ENCODE assay signal across 8 cellular contexts in the genomic region with DNA sequence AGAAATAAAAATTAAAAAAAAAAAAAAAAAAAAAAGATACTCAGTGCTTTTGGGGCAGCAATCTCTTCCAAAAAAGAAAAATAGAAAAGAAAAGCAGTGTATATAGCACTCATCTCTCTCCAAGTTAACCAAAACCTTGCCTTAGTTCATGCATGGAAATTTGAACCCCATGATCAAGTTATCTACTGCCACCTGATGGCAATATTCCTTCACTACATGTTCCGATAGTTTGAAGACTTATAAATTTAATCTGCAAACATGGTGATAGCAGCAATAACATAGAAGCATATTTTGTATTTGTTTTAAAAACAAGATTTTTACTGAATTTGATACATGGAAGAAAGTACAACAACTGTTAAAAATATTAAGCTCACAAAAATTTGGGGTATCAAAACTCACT. TPM values are rescaled to one million over a fixed set of nuclear protein-coding genes. Genes with fewer than 3 reads are reported as not detected.
DNase-seq lines count a peak whose midpoint lies in the region; ATAC-seq and TF ChIP-seq lines count a peak whose summit lies in the region.

No MANE protein-coding gene starts in this region.

- H3K27me3 ChIP-seq in CD4-positive, CD25-positive, alpha-beta regulatory T cell (ENCODE audit: control insufficient read depth, insufficient read depth, low read length), result no peaks in the 10 kb centered on the region
- H3K27me3 ChIP-seq in Panc1 (ENCODE audit: control insufficient read depth, insufficient read depth, low read length), result no peaks in the 10 kb centered on the region
- H3K27me3 ChIP-seq in esophagus squamous epithelium, result no peaks in the 10 kb centered on the region
- H3K27me3 ChIP-seq in prostate gland (replicated peaks; ENCODE audit: insufficient read depth), result no peaks in the 10 kb centered on the region

- no peak overlapping the region for H3K4me3 ChIP-seq in CD4-positive, CD25-positive, alpha-beta regulatory T cell (ENCODE audit: low read depth, low read length)
- H3K4me3 ChIP-seq in Panc1 (ENCODE audit: low read depth in 2 of 2, low read length in 2 of 2) (no peak overlapping the region), esophagus squamous epithelium (no peak overlapping the region), prostate gland (no peak overlapping the region)

- POLR2A ChIA-PET in Panc1 (lab: Charles Lee), result no interaction called here

- no peaks in the 10 kb centered on the region for H3K27me3 Mint-ChIP-seq in CD4-positive, CD25-positive, alpha-beta regulatory T cell
- H3K27me3 Mint-ChIP-seq in HFFc6 (ENCODE audit: insufficient read depth), result peaks cover 2% of the 10 kb centered on the region; the same call in 1 of the 2 replicates

- no TSS peak for BruUV-seq in Panc1 (replicated peaks; lab: Mats Ljungman, UMichigan)

- no peak overlapping the region for H3K27ac ChIP-seq in CD4-positive, CD25-positive, alpha-beta regulatory T cell (ENCODE audit: insufficient read depth, low read length, poor library complexity, severe bottlenecking)
- H3K27ac ChIP-seq in Panc1 (ENCODE audit: low read length) (no peak overlapping the region), esophagus squamous epithelium (no peak overlapping the region), prostate gland (no peak overlapping the region)

- peak overlapping the region in 1 of 3 donors; percentile 10 for H3K27ac Mint-ChIP-seq in CD4-positive, CD25-positive, alpha-beta regulatory T cell
- no peak overlapping the region for H3K27ac Mint-ChIP-seq in HFFc6

- H3K4me1 ChIP-seq in CD4-positive, CD25-positive, alpha-beta regulatory T cell (ENCODE audit: control insufficient read depth, insufficient read depth, low read length, poor library complexity, severe bottlenecking), result no peaks in the 10 kb centered on the region
- H3K4me1 ChIP-seq in Panc1 (ENCODE audit: control insufficient read depth, insufficient read depth, low read length), result peaks cover 8% of the 10 kb centered on the region; the same call in 1 of the 2 replicates
- no peaks in the 10 kb centered on the region for H3K4me1 ChIP-seq in esophagus squamous epithelium
- no peaks in the 10 kb centered on the region for H3K4me1 ChIP-seq in prostate gland (replicated peaks)

- H3K36me3 Mint-ChIP-seq in CD4-positive, CD25-positive, alpha-beta regulatory T cell, result peaks cover 24% of the 10 kb centered on the region
- H3K36me3 Mint-ChIP-seq in HFFc6 (ENCODE audit: low read depth), result no peaks in the 10 kb centered on the region

- H3K4me1 Mint-ChIP-seq in CD4-positive, CD25-positive, alpha-beta regulatory T cell, result peaks cover 2 to 6% (median 3%) of the 10 kb centered on the region in 4 donors
- H3K4me1 Mint-ChIP-seq in HFFc6 (ENCODE audit: low read depth), result peaks cover 13% of the 10 kb centered on the region

- peaks cover 9% of the 10 kb centered on the region for H3K36me3 ChIP-seq in CD4-positive, CD25-positive, alpha-beta regulatory T cell (ENCODE audit: control insufficient read depth, insufficient read depth, low read length)
- H3K36me3 ChIP-seq in Panc1 (ENCODE audit: control insufficient read depth, insufficient read depth, low read length) (peaks cover 6% of the 10 kb centered on the region; the same call in 1 of the 2 replicates), esophagus squamous epithelium (peaks cover 0 to 57% (median 0%) of the 10 kb centered on the region in 3 donors), prostate gland (no peaks in the 10 kb centered on the region)

- CTCF ChIA-PET in Panc1 (lab: Charles Lee), result interaction anchor here (0.7 to 1.2 kb wide), 3 partner anchors 108 to 161 kb away, joined by 3 to 9 read pairs (median 3); no protein-coding TSS in a partner anchor

- TF ChIP-seq POLR2A in esophagus squamous epithelium (IDR thresholded peaks at IDR 0.05) (no peak), prostate gland (IDR thresholded peaks at IDR 0.05) (no peak)

- peak in 2 of 3 donors; percentile 4 to 56 for DNase-seq in CD4-positive, CD25-positive, alpha-beta regulatory T cell
- DNase-seq in HFFc6 (peak; percentile 51), Panc1 (ENCODE audit: low read depth, low spot score) (no peak), esophagus squamous epithelium (lab: John Stamatoyannopoulos, UW) (no peak), prostate gland (ENCODE audit: low spot score) (no peak), GM19238 (ENCODE audit: insufficient read length, low spot score) (no peak)

- 40 to 50% methylated on average over 1 of the region's 1 CpG for WGBS in esophagus squamous epithelium, 2 donors
- 38% methylated on average over 1 of the region's 1 CpG for WGBS in prostate gland

- in situ Hi-C loops in Panc1 (cut with HindIII; ENCODE audit: low pct_unique_long_range_greater_than_20kb, low sequenced_read_pairs), result no loop called here

- no peak for ATAC-seq in CD4-positive, CD25-positive, alpha-beta regulatory T cell (ENCODE audit: low read depth in 2 of 2)
- 0 out of 2 replicates have a peak, but pooled peaks have one; percentile 50 for ATAC-seq in Panc1
- no peak for ATAC-seq in HG02610 (IDR thresholded peaks at IDR 0.05; ENCODE audit: unreplicated experiment)
- no peak for ATAC-seq in HG03045 (IDR thresholded peaks at IDR 0.05; ENCODE audit: unreplicated experiment)

- H3K4me3 Mint-ChIP-seq in CD4-positive, CD25-positive, alpha-beta regulatory T cell, result no peak overlapping the region
- H3K4me3 Mint-ChIP-seq in HFFc6, result no peak overlapping the region

- intact Hi-C loops in Panc1 (cut with micrococcal nuclease; ENCODE audit: unreplicated experiment) (no loop called here), esophagus squamous epithelium (cut with DNase I) (no loop called here), prostate gland (cut with DNase I) (no loop called here)

- no peaks in the 10 kb centered on the region for H3K9me3 Mint-ChIP-seq in CD4-positive, CD25-positive, alpha-beta regulatory T cell
- no peaks in the 10 kb centered on the region for H3K9me3 Mint-ChIP-seq in HFFc6

- TF ChIP-seq CTCF in HFFc6 (IDR thresholded peaks at IDR 0.05), result peak; percentile 81
- TF ChIP-seq CTCF in Panc1 (IDR thresholded peaks at IDR 0.05), result peak; percentile 76; the same call in 1 of the 2 replicates
- TF ChIP-seq CTCF in esophagus squamous epithelium (IDR thresholded peaks at IDR 0.05), result peak in 5 of 6 experiments; percentile 16 to 60 (median 46)
- TF ChIP-seq CTCF in prostate gland (IDR thresholded peaks at IDR 0.05), result peak in 3 of 4 experiments; percentile 28 to 61 (median 55)

- H3K9me3 ChIP-seq in CD4-positive, CD25-positive, alpha-beta regulatory T cell (ENCODE audit: control insufficient read depth in 2 of 2, low read length in 2 of 2), result no peaks in the 10 kb centered on the region
- H3K9me3 ChIP-seq in Panc1 (ENCODE audit: control insufficient read depth, insufficient read depth, low read depth, low read length), result no peaks in the 10 kb centered on the region
- no peaks in the 10 kb centered on the region for H3K9me3 ChIP-seq in esophagus squamous epithelium
- H3K9me3 ChIP-seq in prostate gland, result no peaks in the 10 kb centered on the region

RNA-seq across cellular contexts. Expression of a gene that starts 48.6 kb away (rescaled TPM):
- 0.32 TPM for total RNA-seq in CD4-positive, CD25-positive, alpha-beta regulatory T cell
- not detected for polyA plus RNA-seq in CD4-positive, CD25-positive, alpha-beta regulatory T cell
- under 1 TPM in 1 of 6 experiments, not detected in 5; 0.05 TPM for total RNA-seq in HFFc6 (2021; fragmentation: NEBNext Ultra II Directional; extraction: Animal tissue kit (Norgen Biotek cat#: 25700))
- total RNA-seq in Panc1 (2021; ENCODE audit: unreplicated experiment), result 2.6 TPM
- polyA plus RNA-seq in Panc1 (2012; ENCODE audit: insufficient read length), result 4.9 TPM
- not detected for total RNA-seq in esophagus squamous epithelium
- total RNA-seq in prostate gland, result under 1 TPM; 0.59 to 0.91 TPM

RNA-seq across cellular contexts. Expression of a gene that starts 58.0 kb away (rescaled TPM):
- total RNA-seq in CD4-positive, CD25-positive, alpha-beta regulatory T cell, result 12.9 TPM
- 10 to 100 TPM in 1 of 4 donors, 1 to 10 TPM in 3; 4.4 to 11.1 (median 6.8) TPM for polyA plus RNA-seq in CD4-positive, CD25-positive, alpha-beta regulatory T cell
- 10 to 100 TPM in 3 of 6 experiments, 1 to 10 TPM in 3; 5.2 to 12.3 (median 10.2) TPM for total RNA-seq in HFFc6 (2021; fragmentation: NEBNext Ultra II Directional; extraction: Animal tissue kit (Norgen Biotek cat#: 25700))
- total RNA-seq in Panc1 (2021; ENCODE audit: unreplicated experiment) (28.9 TPM), esophagus squamous epithelium (10 to 100 TPM in 1 of 4 donors, 1 to 10 TPM in 3; 3.7 to 15.4 (median 7.5) TPM), prostate gland (10 to 100 TPM; 10.4 to 37.1 TPM)
- polyA plus RNA-seq in Panc1 (2012; ENCODE audit: insufficient read length), result 9.9 TPM

Comparison
In these comparisons a context has a peak if more than half of its experiments do, and no peak if none do; other contexts are left out.
1. DNase-seq: peak in CD4-positive, CD25-positive, alpha-beta regulatory T cell (2 of 3) and HFFc6 (single experiment); none in Panc1 (single experiment), esophagus squamous epithelium (single experiment), prostate gland (single experiment) and GM19238 (single experiment).
2. Peak in every context shown above with its lines, with median percentiles within 50 percentile points of each other: CTCF ChIP-seq.